1 cellular context compared by ENCODE assay signal in genomic region chr15:44536298-44536961, GRCh38.
TF ChIP-seq lines count a peak whose summit lies in the region.

No MANE protein-coding gene starts in this region.

TF ChIP-seq in HepG2, 621 proteins besides CTCF, POLR2A, EP300 and RAD21 (continued from another document and continues in another):
- TF ChIP-seq ZNF317 (CRISPR knock-in tag; IDR thresholded peaks at IDR 0.05) (peak; percentile 40; the same call in 1 of the 2 replicates), ZSCAN9 (CRISPR knock-in tag; IDR thresholded peaks at IDR 0.05; ENCODE audit: borderline replicate concordance) (0 out of 2 replicates have a peak, but pooled peaks have one; percentile 28), E2F1 (CRISPR knock-in tag; IDR thresholded peaks at IDR 0.05) (no peak), ZFX (CRISPR knock-in tag; IDR thresholded peaks at IDR 0.05; ENCODE audit: low read depth) (peak; percentile 14), BCL6 (CRISPR knock-in tag; IDR thresholded peaks at IDR 0.05) (0 out of 2 replicates have a peak, but pooled peaks have one; percentile 48), PTBP1 (IDR thresholded peaks at IDR 0.05; ENCODE audit: low read depth, low read length, poor library complexity, severe bottlenecking) (peak; percentile 17), ZIK1 (CRISPR knock-in tag; IDR thresholded peaks at IDR 0.05; ENCODE audit: borderline replicate concordance, low read depth) (peak; percentile 70; the same call in 1 of the 2 replicates), ZNF431 (CRISPR knock-in tag; IDR thresholded peaks at IDR 0.05; ENCODE audit: borderline replicate concordance, low read depth) (peak; percentile 82; the same call in 1 of the 2 replicates), ZNF121 (CRISPR knock-in tag; IDR thresholded peaks at IDR 0.05) (no peak), ZNF740 (CRISPR knock-in tag; IDR thresholded peaks at IDR 0.05) (0 out of 2 replicates have a peak, but pooled peaks have one; percentile 14), MIER3 (CRISPR knock-in tag; IDR thresholded peaks at IDR 0.05; ENCODE audit: borderline replicate concordance) (peak; percentile 36; the same call in 1 of the 2 replicates), GATA4 (IDR thresholded peaks at IDR 0.05; ENCODE audit: borderline replicate concordance, low read depth) (peak; percentile 46; the same call in 1 of the 2 replicates), RBFOX2 (IDR thresholded peaks at IDR 0.05; ENCODE audit: low read depth, low read length) (peak; percentile 71), ELF3 (CRISPR knock-in tag; IDR thresholded peaks at IDR 0.05) (peak; percentile 40; the same call in 1 of the 2 replicates), ZNF276 (CRISPR knock-in tag; IDR thresholded peaks at IDR 0.05; ENCODE audit: low read depth) (0 out of 2 replicates have a peak, but pooled peaks have one; percentile 19), KLF6 (CRISPR knock-in tag; IDR thresholded peaks at IDR 0.05) (peak; percentile 42; the same call in 1 of the 2 replicates), FOXK1 (CRISPR knock-in tag; IDR thresholded peaks at IDR 0.05; ENCODE audit: borderline replicate concordance, low read depth) (peak; percentile 32; the same call in 1 of the 2 replicates), ZNF605 (CRISPR knock-in tag; IDR thresholded peaks at IDR 0.05) (peak; percentile 77), CEBPZ (IDR thresholded peaks at IDR 0.05; ENCODE audit: low read length) (no peak), MEIS1 (CRISPR knock-in tag; IDR thresholded peaks at IDR 0.05; ENCODE audit: borderline replicate concordance) (no peak), CBFB (CRISPR knock-in tag; IDR thresholded peaks at IDR 0.05) (peak; percentile 53; the same call in 1 of the 2 replicates), NR2C2 (CRISPR knock-in tag; IDR thresholded peaks at IDR 0.05; ENCODE audit: borderline replicate concordance) (0 out of 2 replicates have a peak, but pooled peaks have one; percentile 23), ZNF292 (CRISPR knock-in tag; IDR thresholded peaks at IDR 0.05; ENCODE audit: borderline replicate concordance, low read depth) (0 out of 2 replicates have a peak, but pooled peaks have one; percentile 39), DDIT3 (CRISPR knock-in tag; IDR thresholded peaks at IDR 0.05) (no peak), YY1 (IDR thresholded peaks at IDR 0.05; ENCODE audit: insufficient read depth, insufficient replicate concordance, low read depth, low read length) (peak; percentile 87), MATR3 (CRISPR knock-in tag; IDR thresholded peaks at IDR 0.05) (no peak), CBX1 (IDR thresholded peaks at IDR 0.05; ENCODE audit: low read depth) (no peak)
- TF ChIP-seq, protein P1, sequence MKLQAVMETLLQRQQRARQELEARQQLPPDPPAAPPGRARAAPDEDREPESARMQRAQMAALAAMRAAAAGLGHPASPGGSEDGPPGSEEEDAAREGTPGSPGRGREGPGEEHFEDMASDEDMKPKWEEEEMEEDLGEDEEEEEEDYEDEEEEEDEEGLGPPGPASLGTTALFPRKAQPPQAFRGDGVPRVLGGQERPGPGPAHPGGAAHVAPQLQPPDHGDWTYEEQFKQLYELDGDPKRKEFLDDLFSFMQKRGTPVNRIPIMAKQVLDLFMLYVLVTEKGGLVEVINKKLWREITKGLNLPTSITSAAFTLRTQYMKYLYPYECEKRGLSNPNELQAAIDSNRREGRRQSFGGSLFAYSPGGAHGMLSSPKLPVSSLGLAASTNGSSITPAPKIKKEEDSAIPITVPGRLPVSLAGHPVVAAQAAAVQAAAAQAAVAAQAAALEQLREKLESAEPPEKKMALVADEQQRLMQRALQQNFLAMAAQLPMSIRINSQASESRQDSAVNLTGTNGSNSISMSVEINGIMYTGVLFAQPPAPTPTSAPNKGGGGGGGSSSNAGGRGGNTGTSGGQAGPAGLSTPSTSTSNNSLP (IDR thresholded peaks at IDR 0.05; ENCODE audit: low read depth, low read length): no peak
- TF ChIP-seq, protein P2, sequence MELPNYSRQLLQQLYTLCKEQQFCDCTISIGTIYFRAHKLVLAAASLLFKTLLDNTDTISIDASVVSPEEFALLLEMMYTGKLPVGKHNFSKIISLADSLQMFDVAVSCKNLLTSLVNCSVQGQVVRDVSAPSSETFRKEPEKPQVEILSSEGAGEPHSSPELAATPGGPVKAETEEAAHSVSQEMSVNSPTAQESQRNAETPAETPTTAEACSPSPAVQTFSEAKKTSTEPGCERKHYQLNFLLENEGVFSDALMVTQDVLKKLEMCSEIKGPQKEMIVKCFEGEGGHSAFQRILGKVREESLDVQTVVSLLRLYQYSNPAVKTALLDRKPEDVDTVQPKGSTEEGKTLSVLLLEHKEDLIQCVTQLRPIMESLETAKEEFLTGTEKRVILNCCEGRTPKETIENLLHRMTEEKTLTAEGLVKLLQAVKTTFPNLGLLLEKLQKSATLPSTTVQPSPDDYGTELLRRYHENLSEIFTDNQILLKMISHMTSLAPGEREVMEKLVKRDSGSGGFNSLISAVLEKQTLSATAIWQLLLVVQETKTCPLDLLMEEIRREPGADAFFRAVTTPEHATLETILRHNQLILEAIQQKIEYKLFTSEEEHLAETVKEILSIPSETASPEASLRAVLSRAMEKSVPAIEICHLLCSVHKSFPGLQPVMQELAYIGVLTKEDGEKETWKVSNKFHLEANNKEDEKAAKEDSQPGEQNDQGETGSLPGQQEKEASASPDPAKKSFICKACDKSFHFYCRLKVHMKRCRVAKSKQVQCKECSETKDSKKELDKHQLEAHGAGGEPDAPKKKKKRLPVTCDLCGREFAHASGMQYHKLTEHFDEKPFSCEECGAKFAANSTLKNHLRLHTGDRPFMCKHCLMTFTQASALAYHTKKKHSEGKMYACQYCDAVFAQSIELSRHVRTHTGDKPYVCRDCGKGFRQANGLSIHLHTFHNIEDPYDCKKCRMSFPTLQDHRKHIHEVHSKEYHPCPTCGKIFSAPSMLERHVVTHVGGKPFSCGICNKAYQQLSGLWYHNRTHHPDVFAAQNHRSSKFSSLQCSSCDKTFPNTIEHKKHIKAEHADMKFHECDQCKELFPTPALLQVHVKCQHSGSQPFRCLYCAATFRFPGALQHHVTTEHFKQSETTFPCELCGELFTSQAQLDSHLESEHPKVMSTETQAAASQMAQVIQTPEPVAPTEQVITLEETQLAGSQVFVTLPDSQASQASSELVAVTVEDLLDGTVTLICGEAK (IDR thresholded peaks at IDR 0.05): no peak
- TF ChIP-seq, protein P2 (CRISPR knock-in tag; IDR thresholded peaks at IDR 0.05): 0 out of 2 replicates have a peak, but pooled peaks have one; percentile 23
- TF ChIP-seq, protein P3, sequence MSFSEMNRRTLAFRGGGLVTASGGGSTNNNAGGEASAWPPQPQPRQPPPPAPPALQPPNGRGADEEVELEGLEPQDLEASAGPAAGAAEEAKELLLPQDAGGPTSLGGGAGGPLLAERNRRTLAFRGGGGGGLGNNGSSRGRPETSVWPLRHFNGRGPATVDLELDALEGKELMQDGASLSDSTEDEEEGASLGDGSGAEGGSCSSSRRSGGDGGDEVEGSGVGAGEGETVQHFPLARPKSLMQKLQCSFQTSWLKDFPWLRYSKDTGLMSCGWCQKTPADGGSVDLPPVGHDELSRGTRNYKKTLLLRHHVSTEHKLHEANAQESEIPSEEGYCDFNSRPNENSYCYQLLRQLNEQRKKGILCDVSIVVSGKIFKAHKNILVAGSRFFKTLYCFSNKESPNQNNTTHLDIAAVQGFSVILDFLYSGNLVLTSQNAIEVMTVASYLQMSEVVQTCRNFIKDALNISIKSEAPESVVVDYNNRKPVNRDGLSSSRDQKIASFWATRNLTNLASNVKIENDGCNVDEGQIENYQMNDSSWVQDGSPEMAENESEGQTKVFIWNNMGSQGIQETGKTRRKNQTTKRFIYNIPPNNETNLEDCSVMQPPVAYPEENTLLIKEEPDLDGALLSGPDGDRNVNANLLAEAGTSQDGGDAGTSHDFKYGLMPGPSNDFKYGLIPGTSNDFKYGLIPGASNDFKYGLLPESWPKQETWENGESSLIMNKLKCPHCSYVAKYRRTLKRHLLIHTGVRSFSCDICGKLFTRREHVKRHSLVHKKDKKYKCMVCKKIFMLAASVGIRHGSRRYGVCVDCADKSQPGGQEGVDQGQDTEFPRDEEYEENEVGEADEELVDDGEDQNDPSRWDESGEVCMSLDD (CRISPR knock-in tag; IDR thresholded peaks at IDR 0.05; ENCODE audit: borderline replicate concordance): peak; percentile 73
